ENCODE assay signal across 1 cellular context in the genomic region with DNA sequence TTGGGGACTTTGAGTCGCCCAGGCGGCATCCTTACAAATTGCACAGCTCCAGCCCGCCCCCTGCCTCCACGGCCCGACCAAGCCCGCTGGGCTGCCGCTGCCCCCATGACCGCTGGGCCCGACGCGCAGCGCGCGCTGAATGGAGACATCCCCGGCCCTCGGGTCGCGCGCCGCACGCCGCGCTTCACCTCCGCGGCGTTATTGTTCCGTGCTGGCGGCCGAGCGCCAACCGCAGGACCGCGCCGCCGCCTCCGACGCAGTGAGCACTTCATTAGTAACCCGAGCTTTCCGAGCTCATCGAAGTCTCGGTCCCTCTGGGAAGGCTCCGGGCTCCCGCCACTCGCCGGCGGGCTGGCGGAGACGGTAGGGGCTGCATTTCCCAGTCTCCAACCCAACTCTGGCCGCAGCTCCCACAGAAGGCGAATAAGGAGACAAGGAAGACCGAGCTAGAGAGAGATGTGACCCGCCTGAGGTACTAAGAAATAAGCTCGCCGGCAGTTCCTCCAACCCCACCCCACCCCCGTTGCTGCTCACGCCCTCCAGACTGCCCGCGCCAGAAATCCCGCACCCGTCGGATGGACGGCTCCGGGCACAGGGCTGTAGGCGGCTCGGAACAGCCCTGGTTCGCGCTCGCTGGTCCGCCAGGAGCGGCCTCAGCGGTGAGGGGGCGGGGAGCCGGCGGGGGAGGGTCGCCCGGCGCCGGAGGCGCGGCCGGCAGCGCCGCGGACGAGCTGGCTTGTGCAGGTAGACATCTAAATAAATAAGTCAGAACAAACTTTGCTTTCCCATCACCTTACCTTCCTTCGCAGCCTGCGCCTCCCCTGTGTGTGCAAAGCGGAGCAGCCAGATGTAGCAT.
TF ChIP-seq lines count a peak whose summit lies in the region.

No MANE protein-coding gene starts in this region.

TF ChIP-seq in GM12878, 131 proteins besides CTCF, POLR2A, EP300 and RAD21 (continued from another document):
- peak; percentile 95 for TF ChIP-seq SUZ12 (IDR thresholded peaks at IDR 0.05; ENCODE audit: unreplicated experiment)
